Comparison of ENCODE assay signal across 9 cellular contexts in the genomic region with DNA sequence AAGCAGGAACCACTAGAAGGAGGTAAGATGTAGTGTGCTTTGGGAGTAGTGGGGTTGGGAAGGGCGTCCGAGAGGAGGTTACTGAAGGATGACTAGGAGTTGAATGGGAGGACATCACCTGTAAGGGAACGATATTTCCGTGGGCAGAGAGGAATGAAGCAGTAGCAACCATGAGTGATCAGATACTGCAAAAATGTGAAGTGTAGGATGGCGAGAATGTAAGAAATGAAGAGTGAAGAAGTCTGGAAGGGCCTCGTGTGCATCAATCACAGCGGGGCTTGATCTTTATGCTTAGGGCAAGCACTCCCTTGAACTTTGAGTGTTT. TPM values are rescaled to one million over a fixed set of nuclear protein-coding genes. Genes with fewer than 3 reads are reported as not detected.
A peak's percentile ranks its signal among the peaks of the same experiment; 100 is the strongest.
DNase-seq lines count a peak whose midpoint lies in the region; ATAC-seq, FAIRE-seq and TF ChIP-seq lines count a peak whose summit lies in the region.
"Had no signal": no experiment of that assay in that cellular context is flagged by ENCODE, and none has a peak within 500 bp of the region (broad histone marks: within the 10 kb centered on the region; RNA-seq: fewer than 3 reads in every experiment).

No MANE protein-coding gene starts in this region.

- H3K27ac ChIP-seq in KOPT-K1 (ENCODE audit: low read depth, low read length, poor library complexity, severe bottlenecking) (peak overlapping the region; percentile 83), pancreas (peak overlapping the region in 3 of 4 donors; percentile 43 to 70 (median 69))

- intact Hi-C loops in pancreas (cut with DNase I): no loop called here
- intact Hi-C loops in CD14-positive monocyte (cut with micrococcal nuclease): loop anchor here (5.0 to 10.0 kb wide), 4 partner anchors 36 to 216 kb away; a partner anchor contains a TSS

- POLR2A ChIA-PET in GM10248 (lab: Yijun Ruan, JAX): interaction anchor here (0.6 kb wide), 1 partner anchor 119 kb away, joined by 3 read pairs; no protein-coding TSS in a partner anchor

- H3K4me1 ChIP-seq in endocrine pancreas (ENCODE audit: control insufficient read depth, insufficient read depth, low read length) (no peaks in the 10 kb centered on the region), pancreas (peaks cover 8 to 31% (median 29%) of the 10 kb centered on the region in 3 donors)

- peaks cover 23 to 26% of the 10 kb centered on the region in 2 donors for H3K36me3 Mint-ChIP-seq in CD14-positive monocyte

- H3K9me3 ChIP-seq in KOPT-K1 (ENCODE audit: insufficient read depth, low read length, poor library complexity, severe bottlenecking): no peaks in the 10 kb centered on the region
- H3K9me3 ChIP-seq in endocrine pancreas (ENCODE audit: control insufficient read depth, low read length): no peaks in the 10 kb centered on the region
- H3K9me3 ChIP-seq in pancreas: no peaks in the 10 kb centered on the region

- peak overlapping the region; percentile 93 for H3K4me3 ChIP-seq in endocrine pancreas (ENCODE audit: control insufficient read depth, insufficient read depth, low read length)
- H3K4me3 ChIP-seq in pancreas: peak overlapping the region; percentile 65 to 83 (median 74)

- H3K27me3 Mint-ChIP-seq in CD14-positive monocyte (ENCODE audit: low read depth in 3 of 3): no peaks in the 10 kb centered on the region
- H3K27me3 Mint-ChIP-seq: central memory CD8-positive, alpha-beta T cell had no signal

- no peak overlapping the region for H3K4me3 Mint-ChIP-seq in CD14-positive monocyte
- H3K4me3 Mint-ChIP-seq: central memory CD8-positive, alpha-beta T cell had no signal

- no peak overlapping the region for H3K27ac Mint-ChIP-seq in CD14-positive monocyte

- H3K27me3 ChIP-seq in endocrine pancreas (ENCODE audit: control insufficient read depth, insufficient read depth, low read length) (no peaks in the 10 kb centered on the region), pancreas (no peaks in the 10 kb centered on the region)

- TF ChIP-seq CTCF in pancreas (IDR thresholded peaks at IDR 0.05) (no peak), GM10248 (IDR thresholded peaks at IDR 0.05; ENCODE audit: control extremely low read depth, extremely low read depth, low read depth, missing control alignments) (no peak), CD14-positive monocyte (IDR thresholded peaks at IDR 0.05) (no peak)

- H3K9ac ChIP-seq in endocrine pancreas (ENCODE audit: control insufficient read depth, insufficient read depth, low read length): peak overlapping the region; percentile 42

- peak; percentile 36 for DNase-seq in GM03348 (ENCODE audit: low spot score)
- no peak for DNase-seq in pancreas
- DNase-seq in GM10248 (ENCODE audit: extremely low spot score): no peak
- DNase-seq in CD14-positive monocyte (ENCODE audit: low spot score): no peak

- ATAC-seq in pancreas (peak in 3 of 4 donors; percentile 0 to 5 (median 2)), HG03571 (IDR thresholded peaks at IDR 0.05; ENCODE audit: unreplicated experiment) (no peak), HG02885 (IDR thresholded peaks at IDR 0.05; ENCODE audit: poor library complexity, unreplicated experiment) (no peak)

- FAIRE-seq in pancreas (lab: Jason Lieb, UNC): no peak

- 0 to 1% methylated on average over 7 of the region's 7 CpGs for WGBS in pancreas, 2 donors

- no peaks in the 10 kb centered on the region for H3K9me3 Mint-ChIP-seq in CD14-positive monocyte
- H3K9me3 Mint-ChIP-seq: central memory CD8-positive, alpha-beta T cell had no signal

- H3K36me3 ChIP-seq in KOPT-K1 (ENCODE audit: insufficient read depth, low read length): peaks cover 30% of the 10 kb centered on the region
- no peaks in the 10 kb centered on the region for H3K36me3 ChIP-seq in endocrine pancreas (ENCODE audit: control insufficient read depth, insufficient read depth, low read length)
- no peaks in the 10 kb centered on the region for H3K36me3 ChIP-seq in pancreas

- CTCF ChIA-PET in GM10248 (lab: Yijun Ruan, JAX): interaction anchor here (1.6 kb wide), 1 partner anchor 19 kb away, joined by 3 read pairs; no protein-coding TSS in a partner anchor

- peaks cover 33% of the 10 kb centered on the region for H3K4me1 Mint-ChIP-seq in CD14-positive monocyte

RNA-seq across cellular contexts. Expression of a gene that starts 0.6 kb away (rescaled TPM):
- 10 to 100 TPM in 3 of 6 donors, 1 to 10 TPM in 3; 5.6 to 19.5 (median 10.8) TPM for total RNA-seq in pancreas
- polyA plus RNA-seq in pancreas (10 to 100 TPM in 1 of 2 donors, 1 to 10 TPM in 1; 9.7 to 16.5 TPM), CD14-positive monocyte (1 to 10 TPM; 6.0 to 7.6 TPM)

RNA-seq across cellular contexts. Expression of a gene that starts 50.7 kb away (rescaled TPM):
- 100 to 1,000 TPM in 2 of 6 donors, 10 to 100 TPM in 4; 22.9 to 242 (median 65.7) TPM for total RNA-seq in pancreas
- 100 to 1,000 TPM; 125 to 547 TPM for polyA plus RNA-seq in pancreas
- polyA plus RNA-seq in CD14-positive monocyte: under 1 TPM in 1 of 2 donors, not detected in 1; 0.09 TPM

Comparison
In these comparisons a context has a peak if more than half of its experiments do, and no peak if none do; other contexts are left out.
1. ATAC-seq: peak in pancreas (3 of 4); none in HG03571 (single experiment) and HG02885 (single experiment).
2. RNA of a gene that starts 50.7 kb away (polyA plus RNA-seq): 125 to 547 TPM in pancreas; 0.09 TPM in CD14-positive monocyte; every median in the first group is over 100 times any median in the second.
3. intact Hi-C loops: an anchor here in CD14-positive monocyte (5.0 to 10.0 kb wide); none called in pancreas.